ENCODE assay signal across 32 cellular contexts in genomic region chr2:206478340-206478739, GRCh38. TPM values are rescaled to one million over a fixed set of nuclear protein-coding genes. Genes with fewer than 3 reads are reported as not detected.
"Had no signal": no experiment of that assay in that cellular context is flagged by ENCODE, and none has a peak within 500 bp of the region (broad histone marks: within the 10 kb centered on the region; RNA-seq: fewer than 3 reads in every experiment).

No MANE protein-coding gene starts in this region.

- H3K9me3 ChIP-seq: ovary, psoas muscle, spleen, suprapubic skin, testis, tibial artery, transverse colon, upper lobe of right lung, uterus had no signal

- H2AFZ ChIP-seq: neural progenitor cell, parathyroid adenoma had no signal

- H3K27me3 ChIP-seq: neural progenitor cell, ovary, spleen, suprapubic skin, testis, tibial artery, transverse colon, upper lobe of right lung, uterus had no signal

- H3K4me3 ChIP-seq: neural progenitor cell, ovary, psoas muscle, skin epidermis, smooth muscle cell, spleen, suprapubic skin, testis, tibial artery, transverse colon, upper lobe of right lung, uterus had no signal

- ATAC-seq: naive thymus-derived CD8-positive, alpha-beta T cell; natural killer cell treated with Interleukin-12 subunit alpha and Interleukin-12 subunit beta and Interleukin-15 and Interleukin-18, amount 100 ng/mL, for 72 hours; psoas muscle; right cardiac atrium; sciatic nerve; stimulated activated memory B cell treated with anti-CD40 and anti-IgM and Interleukin-4, amounts not matched to agents 10 μg/mL and 1 μg/mL and 100 μg/mL, for 72 hours; stimulated activated naive CD8-positive, alpha-beta T cell treated with anti-CD3 and anti-CD28 coated beads, Interleukin-15, amount 100 ng/mL, for 72 hours; stimulated activated naive CD8-positive, alpha-beta T cell treated with anti-CD3 and anti-CD28 coated beads, Interleukin-15, Interleukin-2, amounts not matched to agents 100 U/mL and 50 U/mL, for 24 hours; upper lobe of right lung had no signal

- H3K4me1 ChIP-seq: neural progenitor cell, spleen, suprapubic skin, testis, tibial artery, transverse colon, upper lobe of right lung, uterus had no signal

- DNase-seq: naive B cell; naive thymus-derived CD8-positive, alpha-beta T cell; nephron progenitor cell; occipital lobe; ovary; posterior cingulate gyrus; psoas muscle; right cardiac atrium; spleen; stimulated activated CD4-positive, alpha-beta T cell treated with anti-CD3 and anti-CD28 coated beads, Interleukin-12 subunit alpha, Interleukin-12 subunit beta, amount 100 ng/mL, for 4 hours; stimulated activated CD4-positive, alpha-beta T cell treated with anti-CD3 and anti-CD28 coated beads, Interleukin-1b, Interleukin-23, amount 100 ng/mL, for 48 hours; stimulated activated CD4-positive, alpha-beta T cell treated with anti-CD3 and anti-CD28 coated beads, Interleukin-4, amount 100 ng/mL, for 1 hour; stimulated activated CD4-positive, alpha-beta T cell treated with anti-CD3 and anti-CD28 coated beads, Interleukin-4, amount 100 ng/mL, for 4 hours; stimulated activated CD8-positive, alpha-beta memory T cell treated with anti-CD3 and anti-CD28 coated beads, Interleukin-4, amount 100 ng/mL, for 48 hours; stimulated activated naive CD4-positive, alpha-beta T cell; stimulated activated naive CD8-positive, alpha-beta T cell treated with anti-CD3 and anti-CD28 coated beads, Interleukin-15, amount 100 ng/mL, for 72 hours; stimulated activated naive CD8-positive, alpha-beta T cell treated with anti-CD3 and anti-CD28 coated beads, Interleukin-15, Interleukin-2, amounts not matched to agents 100 U/mL and 50 U/mL, for 24 hours; substantia nigra; testis; tibial artery; transverse colon; upper lobe of right lung; uterus had no signal

- H3K9ac ChIP-seq: neural progenitor cell, parathyroid adenoma had no signal

- H3K4me2 ChIP-seq: neural progenitor cell, smooth muscle cell had no signal

- H3K27ac ChIP-seq: neural progenitor cell, ovary, psoas muscle, skin epidermis, spleen, suprapubic skin, testis, tibial artery, transverse colon, upper lobe of right lung, uterus had no signal

- H3K36me3 ChIP-seq: neural progenitor cell, ovary, spleen, suprapubic skin, tibial artery, transverse colon, upper lobe of right lung, uterus had no signal

RNA-seq across cellular contexts. Expression of gene ADAM23, which starts 35.0 kb away (rescaled TPM):
- total RNA-seq: natural killer cell treated with Interleukin-12 subunit alpha and Interleukin-12 subunit beta and Interleukin-15 and Interleukin-18, amount 100 ng/mL, for 72 hours; renal cortical epithelial cell had no signal
